In the genomic region with DNA sequence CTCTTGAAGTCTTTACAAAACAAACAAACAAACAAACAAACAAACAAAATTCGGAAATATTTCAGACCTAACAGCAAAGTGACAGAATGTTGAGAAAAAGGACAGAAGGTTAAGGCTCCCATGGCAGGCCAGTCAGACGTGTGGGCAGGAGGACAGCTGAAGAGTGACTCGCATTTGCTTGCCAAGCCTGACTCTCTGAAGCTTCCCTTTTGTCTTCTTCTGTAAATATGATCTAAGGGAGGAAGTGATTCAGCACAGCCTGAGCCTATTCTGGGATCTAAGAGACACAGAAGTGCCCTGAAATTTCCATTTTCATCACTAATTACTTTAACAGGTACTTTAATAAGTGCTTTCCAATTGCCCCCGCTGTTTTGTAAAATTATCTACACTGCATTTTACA, we compare ENCODE assay signal across 9 cellular contexts.
DNase-seq lines count a peak whose midpoint lies in the region; ATAC-seq, FAIRE-seq and TF ChIP-seq lines count a peak whose summit lies in the region.
"Had no signal": no experiment of that assay in that cellular context is flagged by ENCODE, and none has a peak within 500 bp of the region (broad histone marks: within the 10 kb centered on the region; RNA-seq: fewer than 3 reads in every experiment).

No MANE protein-coding gene starts in this region.

- TF ChIP-seq POLR2A in H54 (IDR thresholded peaks at IDR 0.05; ENCODE audit: low read depth, low read length): no peak

- ATAC-seq in sciatic nerve (peak; percentile 73), HG03135 (IDR thresholded peaks at IDR 0.05; ENCODE audit: unreplicated experiment) (no peak)

- intact Hi-C loops in sciatic nerve (cut with DNase I): no loop called here

- peak; percentile 6 for FAIRE-seq in H54 (lab: Jason Lieb, UNC)

- no peak for TF ChIP-seq CTCF in choroid plexus epithelial cell (conservative IDR thresholded peaks at IDR 0.05; ENCODE audit: low read depth, low read length)

- H3K4me3 ChIP-seq in choroid plexus epithelial cell (ENCODE audit: low read depth, low read length): no peak overlapping the region

- DNase-seq in H54 (ENCODE audit: insufficient read length, low spot score) (no peak), NCI-H748 (lab: John Stamatoyannopoulos, UW; ENCODE audit: unreplicated experiment) (peak; percentile 70), choroid plexus epithelial cell (ENCODE audit: low read depth) (peak; percentile 36), sciatic nerve (ENCODE audit: low spot score) (no peak), NCI-H1694 (lab: John Stamatoyannopoulos, UW) (no peak)
- no peak for DNase-seq in activated naive CD4-positive, alpha-beta T cell (lab: John Stamatoyannopoulos, UW)
- no peak for DNase-seq in activated CD4-positive, CD25-positive, alpha-beta regulatory T cell treated with anti-CD3 and anti-CD28 coated beads, Interleukin-2, amount 50 U/mL, for 72 hours
- DNase-seq: effector memory CD4-positive, alpha-beta T cell had no signal

Comparison
In these comparisons a context has a peak if more than half of its experiments do, and no peak if none do; other contexts are left out.
1. DNase-seq: peak in NCI-H748 (single experiment) and choroid plexus epithelial cell (single experiment); none in H54 (single experiment), sciatic nerve (single experiment), activated naive CD4-positive, alpha-beta T cell (0 of 4), activated CD4-positive, CD25-positive, alpha-beta regulatory T cell treated with anti-CD3 and anti-CD28 coated beads, Interleukin-2, amount 50 U/mL, for 72 hours (single experiment) and NCI-H1694 (single experiment).